In genomic region chr6:22896716-22897115, GRCh38 we compare ENCODE assay signal across 26 cellular contexts.
"Had no signal": no experiment of that assay in that cellular context is flagged by ENCODE, and none has a peak within 500 bp of the region (broad histone marks: within the 10 kb centered on the region; RNA-seq: fewer than 3 reads in every experiment).

No MANE protein-coding gene starts in this region.

- H3K9me3 Mint-ChIP-seq: natural killer cell treated with Interleukin-12 subunit alpha and Interleukin-12 subunit beta and Interleukin-15 and Interleukin-18, amount 100 ng/mL, for 72 hours; stimulated activated naive B cell treated with anti-CD40 and anti-IgM and Interleukin-4, amounts not matched to agents 10 μg/mL and 1 μg/mL and 100 μg/mL, for 72 hours had no signal

- H3K4me3 ChIP-seq: left ventricle myocardium inferior, mucosa of descending colon, ovary, right atrium auricular region, right lobe of liver, smooth muscle cell, stomach, testis, thyroid gland, transverse colon, upper lobe of left lung, vagina had no signal

- H3K36me3 ChIP-seq: left ventricle myocardium inferior, ovary, right atrium auricular region, right lobe of liver, stomach, thyroid gland, transverse colon, upper lobe of left lung, vagina had no signal

- H3K4me1 Mint-ChIP-seq: immature natural killer cell; memory B cell; naive thymus-derived CD4-positive, alpha-beta T cell had no signal

- H3K27me3 ChIP-seq: ovary, right atrium auricular region, right lobe of liver, stomach, testis, thyroid gland, transverse colon, upper lobe of left lung, vagina had no signal

- ATAC-seq: mucosa of descending colon; naive thymus-derived CD4-positive, alpha-beta T cell; natural killer cell treated with Interleukin-12 subunit alpha and Interleukin-12 subunit beta and Interleukin-15 and Interleukin-18, amount 100 ng/mL, for 72 hours; right lobe of liver; stimulated activated naive B cell treated with anti-CD40 and anti-IgM and Interleukin-4, amounts not matched to agents 10 μg/mL and 1 μg/mL and 100 μg/mL, for 72 hours; stimulated activated naive CD8-positive, alpha-beta T cell treated with anti-CD3 and anti-CD28 coated beads, Interleukin-15, Interleukin-2, amounts not matched to agents 100 U/mL and 50 U/mL, for 24 hours had no signal

- H3K4me3 Mint-ChIP-seq: immature natural killer cell; memory B cell; naive thymus-derived CD4-positive, alpha-beta T cell; natural killer cell treated with Interleukin-12 subunit alpha and Interleukin-12 subunit beta and Interleukin-15 and Interleukin-18, amount 100 ng/mL, for 72 hours; stimulated activated naive B cell treated with anti-CD40 and anti-IgM and Interleukin-4, amounts not matched to agents 10 μg/mL and 1 μg/mL and 100 μg/mL, for 72 hours had no signal

- H3K27me3 Mint-ChIP-seq: memory B cell; naive thymus-derived CD4-positive, alpha-beta T cell; natural killer cell treated with Interleukin-12 subunit alpha and Interleukin-12 subunit beta and Interleukin-15 and Interleukin-18, amount 100 ng/mL, for 72 hours; progenitor cell of endocrine pancreas; stimulated activated naive B cell treated with anti-CD40 and anti-IgM and Interleukin-4, amounts not matched to agents 10 μg/mL and 1 μg/mL and 100 μg/mL, for 72 hours had no signal

- H3K4me1 ChIP-seq: right lobe of liver, testis, thyroid gland, transverse colon, upper lobe of left lung, vagina had no signal

- H3K9me3 ChIP-seq: left ventricle myocardium inferior, mucosa of descending colon, ovary, right atrium auricular region, right lobe of liver, stomach, testis, thyroid gland, transverse colon, upper lobe of left lung, vagina had no signal

- H3K27ac Mint-ChIP-seq: immature natural killer cell; memory B cell; naive thymus-derived CD4-positive, alpha-beta T cell; natural killer cell treated with Interleukin-12 subunit alpha and Interleukin-12 subunit beta and Interleukin-15 and Interleukin-18, amount 100 ng/mL, for 72 hours; progenitor cell of endocrine pancreas; stimulated activated naive B cell treated with anti-CD40 and anti-IgM and Interleukin-4, amounts not matched to agents 10 μg/mL and 1 μg/mL and 100 μg/mL, for 72 hours had no signal

- H3K27ac ChIP-seq: left ventricle myocardium inferior, ovary, right atrium auricular region, right lobe of liver, stomach, testis, thyroid gland, transverse colon, upper lobe of left lung, vagina had no signal

- H3K36me3 Mint-ChIP-seq: immature natural killer cell; memory B cell; naive thymus-derived CD4-positive, alpha-beta T cell; natural killer cell treated with Interleukin-12 subunit alpha and Interleukin-12 subunit beta and Interleukin-15 and Interleukin-18, amount 100 ng/mL, for 72 hours; stimulated activated naive B cell treated with anti-CD40 and anti-IgM and Interleukin-4, amounts not matched to agents 10 μg/mL and 1 μg/mL and 100 μg/mL, for 72 hours had no signal

- H3K4me2 ChIP-seq: smooth muscle cell had no signal

- DNase-seq: hypothalamus; immature natural killer cell; kidney; left ventricle myocardium inferior; midbrain; mucosa of descending colon; naive thymus-derived CD4-positive, alpha-beta T cell; ovary; right lobe of liver; stimulated activated CD4-positive, alpha-beta T cell treated with anti-CD3 and anti-CD28 coated beads, Interleukin-1b, Interleukin-23, amount 100 ng/mL, for 48 hours; stimulated activated CD4-positive, alpha-beta T cell treated with anti-CD3 and anti-CD28 coated beads, Interleukin-2, amount 100 ng/mL, for 48 hours; stimulated activated CD4-positive, alpha-beta T cell treated with anti-CD3 and anti-CD28 coated beads, Interleukin-4, amount 100 ng/mL, for 4 hours; stimulated activated CD8-positive, alpha-beta memory T cell treated with anti-CD3 and anti-CD28 coated beads, Interleukin-4, amount 100 ng/mL, for 48 hours; stimulated activated naive B cell treated with anti-CD40 and anti-IgM and Interleukin-4, amounts not matched to agents 10 μg/mL and 1 μg/mL and 100 μg/mL, for 72 hours; stimulated activated naive CD8-positive, alpha-beta T cell treated with anti-CD3 and anti-CD28 coated beads, Interleukin-15, Interleukin-2, amounts not matched to agents 100 U/mL and 50 U/mL, for 24 hours; stomach; testis; thyroid gland; transverse colon; upper lobe of left lung had no signal
